Comparison of ENCODE assay signal across 1 cellular context in the genomic region with DNA sequence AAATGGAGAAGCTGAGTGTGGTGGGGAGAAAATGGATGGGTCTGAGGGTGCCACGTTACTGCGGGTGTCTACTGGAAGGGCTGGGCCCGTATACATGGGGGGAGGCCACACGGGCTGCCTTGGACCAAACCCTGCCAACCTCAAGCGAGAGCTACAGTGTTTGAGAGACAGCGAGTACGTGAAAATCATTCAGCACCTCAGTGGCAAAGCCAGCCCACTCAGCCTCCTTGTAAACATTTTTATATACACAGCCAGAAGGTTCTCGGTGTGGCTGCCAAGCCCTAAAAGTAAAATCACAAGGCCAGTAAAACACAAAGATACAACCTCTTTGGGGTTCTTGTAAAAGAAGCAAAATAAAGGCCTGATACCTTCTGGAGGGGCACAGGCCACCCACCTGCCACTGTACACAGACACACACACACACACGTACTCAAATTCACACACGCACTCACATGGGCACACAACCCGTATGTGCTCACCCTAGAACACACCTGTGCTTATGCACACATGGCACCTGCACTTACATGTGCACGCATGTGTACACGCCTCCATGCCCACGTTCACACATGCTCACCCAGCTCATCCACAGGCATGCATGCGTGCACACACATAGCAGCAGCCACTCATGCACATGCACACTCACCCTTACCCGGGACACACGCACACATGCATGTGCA.
TF ChIP-seq lines count a peak whose summit lies in the region.

No MANE protein-coding gene starts in this region.

TF ChIP-seq in H1, 55 proteins besides CTCF, POLR2A, EP300 and RAD21:
- TF ChIP-seq SIRT6 (IDR thresholded peaks at IDR 0.05; ENCODE audit: low read length) (no peak), RFX5 (IDR thresholded peaks at IDR 0.05; ENCODE audit: borderline replicate concordance, low read depth, low read length) (no peak), MAX (IDR thresholded peaks at IDR 0.05) (no peak), PHF8 (conservative IDR thresholded peaks at IDR 0.05; ENCODE audit: low read depth, low read length) (no peak), HDAC2 (IDR thresholded peaks at IDR 0.05; ENCODE audit: borderline replicate concordance in 1 of 2, low read depth in 2 of 2, low read length in 2 of 2) (no peak), SP2 (IDR thresholded peaks at IDR 0.05; ENCODE audit: low read length) (no peak)
- TF ChIP-seq, protein P1, sequence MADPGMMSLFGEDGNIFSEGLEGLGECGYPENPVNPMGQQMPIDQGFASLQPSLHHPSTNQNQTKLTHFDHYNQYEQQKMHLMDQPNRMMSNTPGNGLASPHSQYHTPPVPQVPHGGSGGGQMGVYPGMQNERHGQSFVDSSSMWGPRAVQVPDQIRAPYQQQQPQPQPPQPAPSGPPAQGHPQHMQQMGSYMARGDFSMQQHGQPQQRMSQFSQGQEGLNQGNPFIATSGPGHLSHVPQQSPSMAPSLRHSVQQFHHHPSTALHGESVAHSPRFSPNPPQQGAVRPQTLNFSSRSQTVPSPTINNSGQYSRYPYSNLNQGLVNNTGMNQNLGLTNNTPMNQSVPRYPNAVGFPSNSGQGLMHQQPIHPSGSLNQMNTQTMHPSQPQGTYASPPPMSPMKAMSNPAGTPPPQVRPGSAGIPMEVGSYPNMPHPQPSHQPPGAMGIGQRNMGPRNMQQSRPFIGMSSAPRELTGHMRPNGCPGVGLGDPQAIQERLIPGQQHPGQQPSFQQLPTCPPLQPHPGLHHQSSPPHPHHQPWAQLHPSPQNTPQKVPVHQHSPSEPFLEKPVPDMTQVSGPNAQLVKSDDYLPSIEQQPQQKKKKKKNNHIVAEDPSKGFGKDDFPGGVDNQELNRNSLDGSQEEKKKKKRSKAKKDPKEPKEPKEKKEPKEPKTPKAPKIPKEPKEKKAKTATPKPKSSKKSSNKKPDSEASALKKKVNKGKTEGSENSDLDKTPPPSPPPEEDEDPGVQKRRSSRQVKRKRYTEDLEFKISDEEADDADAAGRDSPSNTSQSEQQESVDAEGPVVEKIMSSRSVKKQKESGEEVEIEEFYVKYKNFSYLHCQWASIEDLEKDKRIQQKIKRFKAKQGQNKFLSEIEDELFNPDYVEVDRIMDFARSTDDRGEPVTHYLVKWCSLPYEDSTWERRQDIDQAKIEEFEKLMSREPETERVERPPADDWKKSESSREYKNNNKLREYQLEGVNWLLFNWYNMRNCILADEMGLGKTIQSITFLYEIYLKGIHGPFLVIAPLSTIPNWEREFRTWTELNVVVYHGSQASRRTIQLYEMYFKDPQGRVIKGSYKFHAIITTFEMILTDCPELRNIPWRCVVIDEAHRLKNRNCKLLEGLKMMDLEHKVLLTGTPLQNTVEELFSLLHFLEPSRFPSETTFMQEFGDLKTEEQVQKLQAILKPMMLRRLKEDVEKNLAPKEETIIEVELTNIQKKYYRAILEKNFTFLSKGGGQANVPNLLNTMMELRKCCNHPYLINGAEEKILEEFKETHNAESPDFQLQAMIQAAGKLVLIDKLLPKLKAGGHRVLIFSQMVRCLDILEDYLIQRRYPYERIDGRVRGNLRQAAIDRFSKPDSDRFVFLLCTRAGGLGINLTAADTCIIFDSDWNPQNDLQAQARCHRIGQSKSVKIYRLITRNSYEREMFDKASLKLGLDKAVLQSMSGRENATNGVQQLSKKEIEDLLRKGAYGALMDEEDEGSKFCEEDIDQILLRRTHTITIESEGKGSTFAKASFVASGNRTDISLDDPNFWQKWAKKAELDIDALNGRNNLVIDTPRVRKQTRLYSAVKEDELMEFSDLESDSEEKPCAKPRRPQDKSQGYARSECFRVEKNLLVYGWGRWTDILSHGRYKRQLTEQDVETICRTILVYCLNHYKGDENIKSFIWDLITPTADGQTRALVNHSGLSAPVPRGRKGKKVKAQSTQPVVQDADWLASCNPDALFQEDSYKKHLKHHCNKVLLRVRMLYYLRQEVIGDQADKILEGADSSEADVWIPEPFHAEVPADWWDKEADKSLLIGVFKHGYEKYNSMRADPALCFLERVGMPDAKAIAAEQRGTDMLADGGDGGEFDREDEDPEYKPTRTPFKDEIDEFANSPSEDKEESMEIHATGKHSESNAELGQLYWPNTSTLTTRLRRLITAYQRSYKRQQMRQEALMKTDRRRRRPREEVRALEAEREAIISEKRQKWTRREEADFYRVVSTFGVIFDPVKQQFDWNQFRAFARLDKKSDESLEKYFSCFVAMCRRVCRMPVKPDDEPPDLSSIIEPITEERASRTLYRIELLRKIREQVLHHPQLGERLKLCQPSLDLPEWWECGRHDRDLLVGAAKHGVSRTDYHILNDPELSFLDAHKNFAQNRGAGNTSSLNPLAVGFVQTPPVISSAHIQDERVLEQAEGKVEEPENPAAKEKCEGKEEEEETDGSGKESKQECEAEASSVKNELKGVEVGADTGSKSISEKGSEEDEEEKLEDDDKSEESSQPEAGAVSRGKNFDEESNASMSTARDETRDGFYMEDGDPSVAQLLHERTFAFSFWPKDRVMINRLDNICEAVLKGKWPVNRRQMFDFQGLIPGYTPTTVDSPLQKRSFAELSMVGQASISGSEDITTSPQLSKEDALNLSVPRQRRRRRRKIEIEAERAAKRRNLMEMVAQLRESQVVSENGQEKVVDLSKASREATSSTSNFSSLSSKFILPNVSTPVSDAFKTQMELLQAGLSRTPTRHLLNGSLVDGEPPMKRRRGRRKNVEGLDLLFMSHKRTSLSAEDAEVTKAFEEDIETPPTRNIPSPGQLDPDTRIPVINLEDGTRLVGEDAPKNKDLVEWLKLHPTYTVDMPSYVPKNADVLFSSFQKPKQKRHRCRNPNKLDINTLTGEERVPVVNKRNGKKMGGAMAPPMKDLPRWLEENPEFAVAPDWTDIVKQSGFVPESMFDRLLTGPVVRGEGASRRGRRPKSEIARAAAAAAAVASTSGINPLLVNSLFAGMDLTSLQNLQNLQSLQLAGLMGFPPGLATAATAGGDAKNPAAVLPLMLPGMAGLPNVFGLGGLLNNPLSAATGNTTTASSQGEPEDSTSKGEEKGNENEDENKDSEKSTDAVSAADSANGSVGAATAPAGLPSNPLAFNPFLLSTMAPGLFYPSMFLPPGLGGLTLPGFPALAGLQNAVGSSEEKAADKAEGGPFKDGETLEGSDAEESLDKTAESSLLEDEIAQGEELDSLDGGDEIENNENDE (IDR thresholded peaks at IDR 0.05; ENCODE audit: insufficient replicate concordance, low read length): no peak
